8 cellular contexts compared by ENCODE assay signal in the genomic region with DNA sequence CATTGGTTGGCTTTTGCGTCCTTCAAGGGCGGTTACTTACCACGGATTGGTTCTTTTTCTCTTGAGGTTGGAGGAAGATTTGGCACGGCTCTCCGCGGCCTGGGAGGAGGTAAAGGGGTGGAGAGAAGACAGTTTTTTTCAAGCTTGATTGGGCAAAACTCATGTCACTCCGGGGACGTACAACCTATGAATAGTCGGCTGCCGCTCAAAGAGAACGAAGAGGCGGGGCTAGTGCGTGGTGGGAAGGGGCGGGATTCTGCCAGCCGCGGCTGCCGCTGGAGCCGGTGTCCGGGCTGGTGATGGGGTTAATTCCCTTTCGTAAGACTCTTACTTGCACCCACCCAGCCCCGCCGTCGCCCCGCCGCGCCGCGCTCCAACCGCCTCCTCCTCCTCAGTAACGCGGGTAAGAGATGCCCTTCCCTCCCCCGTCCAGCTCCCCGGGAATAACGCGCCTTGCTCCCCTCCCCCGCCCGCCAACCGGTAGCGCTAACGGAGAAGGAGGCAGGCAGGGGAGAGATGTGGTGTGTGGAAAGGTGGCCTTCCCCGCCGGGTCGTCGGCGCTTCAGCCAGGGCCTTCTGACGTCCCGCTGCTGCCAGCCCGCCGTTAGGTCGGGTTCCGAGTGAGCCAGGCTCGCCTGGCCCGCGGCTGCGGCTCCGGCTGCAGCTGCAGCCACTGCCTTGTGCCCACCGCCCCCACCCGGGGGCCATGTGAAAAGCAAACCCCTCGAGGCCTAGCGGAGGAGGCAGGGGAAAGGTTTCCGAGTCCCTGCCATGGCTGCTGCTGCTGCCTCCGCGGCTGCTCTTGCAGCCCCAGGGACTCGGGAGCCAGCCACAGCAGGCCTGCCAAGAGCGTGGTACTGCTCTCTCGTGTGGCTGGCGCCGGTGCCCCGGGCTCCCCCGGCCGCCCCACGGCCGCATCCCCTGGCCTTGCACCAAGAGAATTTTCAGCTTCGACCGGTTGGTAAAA. TPM values are rescaled to one million over a fixed set of nuclear protein-coding genes. Genes with fewer than 3 reads are reported as not detected.
A peak's percentile ranks its signal among the peaks of the same experiment; 100 is the strongest.
DNase-seq lines count a peak whose midpoint lies in the region; ATAC-seq and TF ChIP-seq lines count a peak whose summit lies in the region.

A gene (plus strand): TSS at position 254 of the 967 bp plus-strand sequence. CDS start 73,362 bp downstream, outside the sequence.

- H3K4me1 ChIP-seq in spleen = peaks cover 5 to 46% (median 25%) of the 10 kb centered on the region in 6 donors

- no peaks in the 10 kb centered on the region for H3K9me3 ChIP-seq in spleen

- H3K36me3 ChIP-seq in spleen = no peaks in the 10 kb centered on the region

- H3K27me3 ChIP-seq in spleen (replicated peaks in 1 of 7) = no peaks in the 10 kb centered on the region

- ATAC-seq in GM19023 (IDR thresholded peaks at IDR 0.05; ENCODE audit: unreplicated experiment) (peak; percentile 77), HG03280 (IDR thresholded peaks at IDR 0.05; ENCODE audit: unreplicated experiment) (peak; percentile 79)

- intact Hi-C loops in spleen (cut with DNase I; ENCODE audit: low total_unique reads) = no loop called here

- H3K27ac ChIP-seq in spleen = peak within 1 kb of the TSS; percentile 86 to 97 (median 94)

- peak; percentile 100 for DNase-seq in AG10803 (ENCODE audit: low read depth)
- DNase-seq in NCI-H345 treated with DMSO at 0.1 percent for 48 hours (lab: John Stamatoyannopoulos, UW; ENCODE audit: unreplicated experiment) = peak; percentile 99
- peak; percentile 82 to 88 (median 85) for DNase-seq in activated CD4-positive, CD25-positive, alpha-beta regulatory T cell (lab: John Stamatoyannopoulos, UW)
- DNase-seq in central memory CD4-positive, alpha-beta T cell = peak; percentile 98
- peak; percentile 100 for DNase-seq in inferior parietal cortex (ENCODE audit: extremely low spot score)
- DNase-seq in spleen = peak; percentile 97

- no peak for TF ChIP-seq POLR2A in spleen (IDR thresholded peaks at IDR 0.05)

- TF ChIP-seq CTCF in AG10803 (conservative IDR thresholded peaks at IDR 0.05; ENCODE audit: low read length) (no peak; the same call in 1 of the 2 replicates), spleen (IDR thresholded peaks at IDR 0.05 in 8 of 11, conservative IDR thresholded peaks at IDR 0.05 in 3 of 11) (no peak)

- 0 to 1% (median 0%) methylated on average over 34 to 75 of the region's 75 CpGs for WGBS in spleen, 5 donors

- H3K4me3 ChIP-seq in AG10803 (ENCODE audit: low read length) = peak within 1 kb of the TSS; percentile 86
- peak within 1 kb of the TSS; percentile 87 to 98 (median 96) for H3K4me3 ChIP-seq in spleen

RNA-seq across cellular contexts. Expression of the gene that starts here (rescaled TPM):
- 10 to 100 TPM; 26.1 to 54.7 (median 33.9) TPM for total RNA-seq in spleen
- 1 to 10 TPM; 8.3 to 9.5 (median 9.0) TPM for polyA plus RNA-seq in spleen

Comparison
In these comparisons a context has a peak if more than half of its experiments do, and no peak if none do; other contexts are left out.
1. Peak in every context shown above with its lines: DNase-seq, ATAC-seq, H3K4me3 ChIP-seq and H3K27ac ChIP-seq.